In the genomic region with DNA sequence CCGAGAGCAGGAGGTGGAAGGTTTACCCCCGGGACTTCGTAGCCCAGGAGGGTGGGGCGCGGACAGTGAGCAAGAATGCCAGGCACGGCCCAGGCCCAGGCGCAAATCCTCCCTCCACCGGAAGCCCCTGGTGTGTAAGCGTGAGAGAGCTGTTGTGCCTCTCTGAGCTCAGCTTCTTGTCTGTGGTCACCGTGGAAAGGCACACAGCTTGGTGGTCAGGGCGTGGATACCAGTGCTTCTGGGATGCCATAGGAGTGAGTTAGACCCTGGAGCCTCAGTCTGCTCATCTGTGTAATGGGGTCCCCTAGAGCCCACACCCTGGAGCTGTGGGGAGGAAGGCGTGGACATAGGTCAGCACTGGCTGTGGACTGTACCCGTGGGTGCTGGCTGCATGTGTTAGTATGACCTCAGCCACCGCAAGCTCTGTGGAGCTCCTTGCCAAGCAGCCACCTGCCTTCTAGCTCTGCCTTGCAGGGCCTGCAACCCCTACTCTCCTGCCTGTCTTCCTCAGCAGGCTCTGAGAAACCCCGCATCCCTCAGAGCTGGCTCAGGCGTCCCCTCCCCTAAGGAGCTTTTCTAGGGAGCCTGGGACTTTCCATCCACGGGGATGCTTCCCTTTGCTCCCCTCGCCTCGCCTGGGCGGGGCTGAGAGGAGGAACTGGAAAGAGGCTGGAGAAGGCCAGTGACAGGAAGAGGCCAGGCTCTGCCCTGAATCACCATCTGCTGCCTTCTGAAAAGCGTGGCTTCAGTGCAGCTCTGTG, we compare ENCODE assay signal across 13 cellular contexts. TPM values are rescaled to one million over a fixed set of nuclear protein-coding genes. Genes with fewer than 3 reads are reported as not detected.
DNase-seq lines count a peak whose midpoint lies in the region; ATAC-seq and TF ChIP-seq lines count a peak whose summit lies in the region.
"Had no signal": no experiment of that assay in that cellular context is flagged by ENCODE, and none has a peak within 500 bp of the region (broad histone marks: within the 10 kb centered on the region; RNA-seq: fewer than 3 reads in every experiment).

No MANE protein-coding gene starts in this region.

- H3K27me3 ChIP-seq in heart left ventricle: no peaks in the 10 kb centered on the region
- no peaks in the 10 kb centered on the region for H3K27me3 ChIP-seq in upper lobe of right lung

- peak overlapping the region in 6 of 12 donors; percentile 4 to 88 (median 26) for H3K27ac ChIP-seq in heart left ventricle
- H3K27ac ChIP-seq in upper lobe of right lung: peak overlapping the region; percentile 82
- H3K27ac ChIP-seq: HL-60, SK-N-MC had no signal

- H3K4me1 ChIP-seq in heart left ventricle (peaks cover 5 to 64% (median 33%) of the 10 kb centered on the region in 12 donors), upper lobe of right lung (peaks cover 50% of the 10 kb centered on the region)

- 63 to 76% (median 73%) methylated on average over 18 to 21 of the region's 21 CpGs for WGBS in heart left ventricle, 4 donors

- peak in 3 of 4 donors; percentile 3 to 35 (median 14) for ATAC-seq in heart left ventricle
- no peak for ATAC-seq in Right ventricle myocardium superior (ENCODE audit: poor library complexity)
- ATAC-seq in upper lobe of right lung: no peak
- no peak for ATAC-seq in HG03196 (IDR thresholded peaks at IDR 0.05; ENCODE audit: unreplicated experiment)

- TF ChIP-seq CTCF in heart left ventricle (IDR thresholded peaks at IDR 0.05) (no peak), cardiac fibroblast (IDR thresholded peaks at IDR 0.05; ENCODE audit: low read depth, low read length) (no peak), upper lobe of right lung (IDR thresholded peaks at IDR 0.05) (no peak)

- peak in 2 of 5 donors; percentile 51 to 70 for DNase-seq in heart left ventricle
- DNase-seq in Right ventricle myocardium superior: no peak
- DNase-seq in cardiac fibroblast (ENCODE audit: low read depth in 2 of 2): peak; percentile 53 to 61
- peak; percentile 64 to 72 for DNase-seq in lung microvascular endothelial cell (ENCODE audit: low read depth in 2 of 2)
- DNase-seq in upper lobe of right lung: no peak
- DNase-seq in NCI-H128 (lab: John Stamatoyannopoulos, UW; ENCODE audit: unreplicated experiment): no peak
- no peak for DNase-seq in NCI-H2196 treated with DMSO at 0.1 percent for 48 hours (lab: John Stamatoyannopoulos, UW; ENCODE audit: unreplicated experiment)
- DNase-seq: activated T-cell treated with anti-CD3 and anti-CD28 coated beads for 4 hours, kidney, NCI-H1694 had no signal

- TF ChIP-seq POLR2A in heart left ventricle (IDR thresholded peaks at IDR 0.05): no peak

- H3K9me3 ChIP-seq in heart left ventricle (no peaks in the 10 kb centered on the region), upper lobe of right lung (no peaks in the 10 kb centered on the region)

- H3K4me3 ChIP-seq in heart left ventricle (no peak overlapping the region), cardiac fibroblast (replicated peaks in 1 of 2; ENCODE audit: low read depth in 2 of 2, low read length in 2 of 2) (no peak overlapping the region), upper lobe of right lung (no peak overlapping the region)
- H3K4me3 ChIP-seq: SK-N-MC had no signal

- intact Hi-C loops in heart left ventricle (cut with DNase I) (no loop called here), Right ventricle myocardium superior (cut with DNase I) (no loop called here), upper lobe of right lung (cut with DNase I) (no loop called here)

- H3K36me3 ChIP-seq in heart left ventricle (no peaks in the 10 kb centered on the region), upper lobe of right lung (no peaks in the 10 kb centered on the region)

RNA-seq across cellular contexts. Expression of a gene that starts 28.0 kb away (rescaled TPM):
- total RNA-seq in heart left ventricle (10 to 100 TPM in 3 of 9 donors, 1 to 10 TPM in 6; 4.5 to 18.0 (median 7.0) TPM), Right ventricle myocardium superior (6.2 TPM), lung microvascular endothelial cell (22.4 and 29.8 TPM in 2 replicates), upper lobe of right lung (28.7 TPM)
- 1 to 10 TPM; 2.0 to 4.5 TPM for polyA plus RNA-seq in heart left ventricle

Comparison
In these comparisons a context has a peak if more than half of its experiments do, and no peak if none do; other contexts are left out.
1. ATAC-seq: peak in heart left ventricle (3 of 4); none in Right ventricle myocardium superior (single experiment), upper lobe of right lung (single experiment) and HG03196 (single experiment).
2. DNase-seq: peak in cardiac fibroblast (2 of 2) and lung microvascular endothelial cell (2 of 2); none in Right ventricle myocardium superior (single experiment), upper lobe of right lung (single experiment), NCI-H128 (single experiment) and NCI-H2196 treated with DMSO at 0.1 percent for 48 hours (single experiment).